ENCODE assay signal across 1 cellular context in genomic region chr6:88963139-88964090, GRCh38.
TF ChIP-seq lines count a peak whose summit lies in the region.

Gene RNGTT, minus strand, starts transcription at chr6:88963618. Its CDS starts 209 bp downstream, at chr6:88963409.

TF ChIP-seq in GM12878, 131 proteins besides CTCF, POLR2A, EP300 and RAD21 (continued from another document):
- TF ChIP-seq PRDM15 (CRISPR knock-in tag; IDR thresholded peaks at IDR 0.05): no peak
- TF ChIP-seq IRF5 (IDR thresholded peaks at IDR 0.05; ENCODE audit: borderline replicate concordance): no peak
- TF ChIP-seq CBFB (IDR thresholded peaks at IDR 0.05; ENCODE audit: low read depth): peak; percentile 93
- TF ChIP-seq SREBF1 (IDR thresholded peaks at IDR 0.05; ENCODE audit: low read length): 0 out of 2 replicates have a peak, but pooled peaks have one; percentile 48
- peak; percentile 65 for TF ChIP-seq SP1 (IDR thresholded peaks at IDR 0.05; ENCODE audit: low read depth, low read length)
- no peak for TF ChIP-seq ATF2 (IDR thresholded peaks at IDR 0.05; ENCODE audit: low read length)
- TF ChIP-seq NBN (IDR thresholded peaks at IDR 0.05): peak; percentile 63; the same call in 1 of the 2 replicates
- TF ChIP-seq BHLHE40 (IDR thresholded peaks at IDR 0.05; ENCODE audit: borderline replicate concordance in 1 of 2, low read depth in 2 of 2, low read length in 1 of 2): 0 out of 4 replicates have a peak, but pooled peaks of 1 of the 2 experiments have one; percentile 3
- peak; percentile 65; the same call in 1 of the 2 replicates for TF ChIP-seq CHD2 (IDR thresholded peaks at IDR 0.05; ENCODE audit: borderline replicate concordance, low read depth, low read length)
- no peak for TF ChIP-seq SKIL (IDR thresholded peaks at IDR 0.05; ENCODE audit: low read depth, poor library complexity, severe bottlenecking)
- TF ChIP-seq MLLT1 (IDR thresholded peaks at IDR 0.05): 0 out of 2 replicates have a peak, but pooled peaks have one; percentile 71
- TF ChIP-seq ETV6 (conservative IDR thresholded peaks at IDR 0.05 in 1 of 2, IDR thresholded peaks at IDR 0.05 in 1 of 2; ENCODE audit: borderline replicate concordance in 1 of 2, low read depth in 1 of 2): 0 out of 4 replicates have a peak, but pooled peaks of 1 of the 2 experiments have one; percentile 32
- no peak for TF ChIP-seq PBX3 (IDR thresholded peaks at IDR 0.05; ENCODE audit: insufficient replicate concordance, low read depth, low read length)
- no peak for TF ChIP-seq E2F8 (IDR thresholded peaks at IDR 0.05; ENCODE audit: low read depth, partially characterized antibody)
- TF ChIP-seq ZSCAN29 (IDR thresholded peaks at IDR 0.05): no peak
- no peak for TF ChIP-seq FOXM1 (IDR thresholded peaks at IDR 0.05; ENCODE audit: low read depth, low read length)
- TF ChIP-seq REST (IDR thresholded peaks at IDR 0.05; ENCODE audit: low read depth, low read length): no peak
- TF ChIP-seq TCF3 (IDR thresholded peaks at IDR 0.05; ENCODE audit: borderline replicate concordance, insufficient read depth, low read depth, low read length): no peak
- no peak for TF ChIP-seq WRNIP1 (IDR thresholded peaks at IDR 0.05; ENCODE audit: borderline replicate concordance, low read depth, low read length)
- TF ChIP-seq RELA (IDR thresholded peaks at IDR 0.05; ENCODE audit: borderline replicate concordance, partially characterized antibody): no peak
- TF ChIP-seq POLR2AphosphoS5 (IDR thresholded peaks at IDR 0.05; ENCODE audit: low read length): peak; percentile 66; the same call in 1 of the 2 replicates
- TF ChIP-seq CBX3 (IDR thresholded peaks at IDR 0.05; ENCODE audit: borderline replicate concordance, low read depth): no peak
- TF ChIP-seq SMARCA5 (IDR thresholded peaks at IDR 0.05): 0 out of 2 replicates have a peak, but pooled peaks have one; percentile 45
- TF ChIP-seq RAD51 (IDR thresholded peaks at IDR 0.05): no peak
- no peak for TF ChIP-seq EZH2 (IDR thresholded peaks at IDR 0.05; ENCODE audit: borderline replicate concordance, control insufficient read depth, low read depth, low read length)
- 0 out of 2 replicates have a peak, but pooled peaks have one; percentile 12 for TF ChIP-seq ZNF384 (IDR thresholded peaks at IDR 0.05; ENCODE audit: borderline replicate concordance, low read depth, low read length)
- TF ChIP-seq MEF2A (IDR thresholded peaks at IDR 0.05; ENCODE audit: insufficient read depth, low read depth, low read length): no peak
- no peak for TF ChIP-seq RBBP5 (conservative IDR thresholded peaks at IDR 0.05)
- 0 out of 2 replicates have a peak, but pooled peaks have one; percentile 19 for TF ChIP-seq SREBF2 (IDR thresholded peaks at IDR 0.05; ENCODE audit: low read length)
- TF ChIP-seq ZBTB33 (IDR thresholded peaks at IDR 0.05): no peak
- TF ChIP-seq E2F4 (IDR thresholded peaks at IDR 0.05; ENCODE audit: low read depth, low read length): no peak
- TF ChIP-seq SRF (IDR thresholded peaks at IDR 0.05; ENCODE audit: low read depth in 2 of 2, low read length in 2 of 2): no peak
- no peak for TF ChIP-seq YBX1 (IDR thresholded peaks at IDR 0.05)
